Comparison of ENCODE assay signal across 8 cellular contexts in the genomic region with DNA sequence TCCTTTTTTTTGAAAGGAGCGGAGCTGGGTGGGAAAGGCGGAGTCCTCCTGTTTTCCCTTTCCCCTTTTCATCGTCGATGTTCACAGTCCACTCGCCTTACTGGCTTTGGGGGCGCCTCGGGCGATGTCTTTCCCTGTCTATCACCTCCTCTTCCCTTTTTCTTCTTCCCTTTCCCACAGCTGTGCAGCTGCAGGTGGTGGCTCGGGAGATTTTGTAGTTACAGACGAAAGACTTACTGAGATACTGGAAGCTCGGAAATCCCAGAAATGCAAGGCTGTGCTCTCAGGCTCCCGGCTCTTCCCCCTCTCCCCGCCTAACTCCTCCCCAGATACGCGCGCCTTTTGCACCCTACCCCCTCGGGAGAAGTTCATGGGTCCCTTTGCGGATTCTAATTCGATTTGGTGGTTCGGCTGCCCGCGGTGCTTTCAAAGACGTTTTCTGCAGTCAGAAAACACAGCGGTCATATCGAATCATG. TPM values are rescaled to one million over a fixed set of nuclear protein-coding genes. Genes with fewer than 3 reads are reported as not detected.
DNase-seq lines count a peak whose midpoint lies in the region; ATAC-seq lines count a peak whose summit lies in the region.

No MANE protein-coding gene starts in this region.

- H3K4me1 Mint-ChIP-seq in T-helper 2 cell treated with Interferon-gamma antibody and Interleukin-4, amounts not matched to agents 5 μg/mL and 100 μg/mL, for 36 hours (ENCODE audit: low read depth): peaks cover 5% of the 10 kb centered on the region

- ATAC-seq in HG03520 (IDR thresholded peaks at IDR 0.05; ENCODE audit: unreplicated experiment) (no peak), GM21360 (IDR thresholded peaks at IDR 0.05; ENCODE audit: unreplicated experiment) (no peak)

- H3K9me3 ChIP-seq in muscle layer of colon (ENCODE audit: low read length): no peaks in the 10 kb centered on the region

- H3K9me3 Mint-ChIP-seq in T-helper 2 cell treated with Interferon-gamma antibody and Interleukin-4, amounts not matched to agents 5 μg/mL and 100 μg/mL, for 36 hours: no peaks in the 10 kb centered on the region

- H3K27ac Mint-ChIP-seq in T-helper 2 cell treated with Interferon-gamma antibody and Interleukin-4, amounts not matched to agents 5 μg/mL and 100 μg/mL, for 36 hours: no peak overlapping the region

- peak overlapping the region; percentile 61 for H3K4me3 Mint-ChIP-seq in T-helper 2 cell treated with Interferon-gamma antibody and Interleukin-4, amounts not matched to agents 5 μg/mL and 100 μg/mL, for 36 hours

- H3K36me3 ChIP-seq in muscle layer of colon (ENCODE audit: insufficient read depth, low read length): no peaks in the 10 kb centered on the region

- H3K27ac ChIP-seq in epithelial cell of prostate (peak overlapping the region; percentile 61), muscle layer of colon (ENCODE audit: low read depth, low read length) (peak overlapping the region; percentile 95)

- peak overlapping the region; percentile 44 for H3K9ac ChIP-seq in muscle layer of colon (ENCODE audit: low read length)

- H3K27me3 Mint-ChIP-seq in T-helper 2 cell treated with Interferon-gamma antibody and Interleukin-4, amounts not matched to agents 5 μg/mL and 100 μg/mL, for 36 hours (ENCODE audit: low read depth): peaks cover 79% of the 10 kb centered on the region

- DNase-seq in Caki2 (ENCODE audit: low read depth): peak; percentile 42
- peak; percentile 47 for DNase-seq in HK-2 (ENCODE audit: unreplicated experiment)
- DNase-seq in T-helper 2 cell treated with Interferon-gamma antibody and Interleukin-4, amounts not matched to agents 5 μg/mL and 100 μg/mL, for 36 hours (ENCODE audit: low spot score): no peak
- no peak for DNase-seq in epithelial cell of prostate (ENCODE audit: low read depth, low spot score)
- DNase-seq in LoVo (ENCODE audit: low spot score): no peak

- H3K27me3 ChIP-seq in muscle layer of colon (ENCODE audit: control insufficient read depth in 1 of 2, insufficient read depth in 2 of 2, low read length in 2 of 2): no peaks in the 10 kb centered on the region

- in situ Hi-C loops in Caki2 (cut with HindIII; ENCODE audit: low pct_unique_long_range_greater_than_20kb, low sequenced_read_pairs): no loop called here

- peaks cover 8% of the 10 kb centered on the region for H3K4me1 ChIP-seq in muscle layer of colon (ENCODE audit: insufficient read depth, low read length)

- H3K36me3 Mint-ChIP-seq in T-helper 2 cell treated with Interferon-gamma antibody and Interleukin-4, amounts not matched to agents 5 μg/mL and 100 μg/mL, for 36 hours (ENCODE audit: low read depth): no peaks in the 10 kb centered on the region

- H3K4me3 ChIP-seq in muscle layer of colon (ENCODE audit: low read depth in 1 of 2, low read length in 2 of 2): peak overlapping the region; percentile 81 to 82

RNA-seq across cellular contexts. Expression of a gene that starts 1.3 kb away (rescaled TPM):
- total RNA-seq in Caki2 (2014; rRNA removed; shearing (Covaris generic); ENCODE audit: low replicate concordance): 33.7 and 37.6 TPM in 2 replicates

RNA-seq across cellular contexts. Expression of a gene that starts 52.9 kb away (rescaled TPM):
- not detected in 2 replicates for total RNA-seq in Caki2 (2014; rRNA removed; shearing (Covaris generic); ENCODE audit: low replicate concordance)

Comparison
In these comparisons a context has a peak if more than half of its experiments do, and no peak if none do; other contexts are left out.
1. DNase-seq: peak in Caki2 (single experiment) and HK-2 (single experiment); none in T-helper 2 cell treated with Interferon-gamma antibody and Interleukin-4, amounts not matched to agents 5 μg/mL and 100 μg/mL, for 36 hours (single experiment), epithelial cell of prostate (single experiment) and LoVo (single experiment).